ENCODE assay signal across 25 cellular contexts in the genomic region with DNA sequence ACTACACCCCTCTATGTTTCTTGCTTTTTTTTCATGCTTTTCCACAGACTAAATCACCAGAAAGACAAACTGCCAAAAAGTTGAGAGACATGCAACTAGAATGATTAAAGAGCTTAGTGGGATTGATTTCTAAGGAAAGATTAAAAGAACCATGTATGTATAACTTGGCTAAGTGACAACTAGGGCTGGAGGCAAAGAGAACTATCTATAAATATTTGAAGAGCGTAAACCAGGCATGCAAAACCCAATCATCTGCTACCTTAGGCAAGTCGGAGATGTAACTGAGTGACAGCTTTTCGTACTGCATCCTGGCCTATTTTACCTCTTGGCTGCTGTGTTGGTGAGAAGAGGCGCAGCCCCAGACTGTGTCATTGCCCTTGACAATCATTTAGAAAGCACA.
"Had no signal": no experiment of that assay in that cellular context is flagged by ENCODE, and none has a peak within 500 bp of the region (broad histone marks: within the 10 kb centered on the region; RNA-seq: fewer than 3 reads in every experiment).

No MANE protein-coding gene starts in this region.

- H3K4me3 ChIP-seq: left ventricle myocardium inferior, lung, neural progenitor cell, ovary, right atrium auricular region, right lobe of liver, smooth muscle cell, tibial nerve, upper lobe of left lung, vagina had no signal

- DNase-seq: immature natural killer cell; kidney; left ventricle myocardium inferior; mesendoderm; naive B cell; natural killer cell; nephron progenitor cell; ovary; right lobe of liver; stimulated activated CD4-positive, alpha-beta T cell treated with anti-CD3 and anti-CD28 coated beads, Interleukin-1b, Interleukin-23, amount 100 ng/mL, for 48 hours; stimulated activated CD4-positive, alpha-beta T cell treated with anti-CD3 and anti-CD28 coated beads, Interleukin-2, amount 100 ng/mL, for 48 hours; stimulated activated CD4-positive, alpha-beta T cell treated with anti-CD3 and anti-CD28 coated beads, Interleukin-4, amount 100 ng/mL, for 4 hours; stimulated activated CD8-positive, alpha-beta memory T cell treated with anti-CD3 and anti-CD28 coated beads, Interleukin-4, amount 100 ng/mL, for 48 hours; stimulated activated naive CD4-positive, alpha-beta T cell treated with Interleukin-2 at 50 U/mL for 16 hours; stimulated activated naive CD8-positive, alpha-beta T cell treated with anti-CD3 and anti-CD28 coated beads, Interleukin-15, amount 100 ng/mL, for 72 hours; substantia nigra; upper lobe of left lung had no signal

- H3K27me3 ChIP-seq: neural progenitor cell, neutrophil, ovary, right atrium auricular region, right lobe of liver, tibial nerve, upper lobe of left lung, vagina had no signal

- ATAC-seq: natural killer cell; stimulated activated memory B cell treated with anti-CD40 and anti-IgM and Interleukin-4, amounts not matched to agents 10 μg/mL and 1 μg/mL and 100 μg/mL, for 72 hours; stimulated activated naive CD8-positive, alpha-beta T cell treated with anti-CD3 and anti-CD28 coated beads, Interleukin-15, amount 100 ng/mL, for 72 hours had no signal

- H3K36me3 ChIP-seq: left ventricle myocardium inferior, neural progenitor cell, neutrophil, ovary, right atrium auricular region, right lobe of liver, tibial nerve, vagina had no signal

- H3K9me3 ChIP-seq: left ventricle myocardium inferior, neutrophil, ovary, right lobe of liver, tibial nerve, upper lobe of left lung, vagina had no signal

- H3K4me2 ChIP-seq: neural progenitor cell, smooth muscle cell had no signal

- H3K27ac ChIP-seq: left ventricle myocardium inferior, neural progenitor cell, neutrophil, ovary, right atrium auricular region, right lobe of liver, tibial nerve, upper lobe of left lung, vagina had no signal

- H3K4me1 ChIP-seq: left ventricle myocardium inferior, neural progenitor cell, right atrium auricular region, right lobe of liver, tibial nerve, upper lobe of left lung, vagina had no signal

- H2AFZ ChIP-seq: neural progenitor cell had no signal

- H3K9ac ChIP-seq: neural progenitor cell had no signal
